ENCODE assay signal across 1 cellular context in the genomic region with DNA sequence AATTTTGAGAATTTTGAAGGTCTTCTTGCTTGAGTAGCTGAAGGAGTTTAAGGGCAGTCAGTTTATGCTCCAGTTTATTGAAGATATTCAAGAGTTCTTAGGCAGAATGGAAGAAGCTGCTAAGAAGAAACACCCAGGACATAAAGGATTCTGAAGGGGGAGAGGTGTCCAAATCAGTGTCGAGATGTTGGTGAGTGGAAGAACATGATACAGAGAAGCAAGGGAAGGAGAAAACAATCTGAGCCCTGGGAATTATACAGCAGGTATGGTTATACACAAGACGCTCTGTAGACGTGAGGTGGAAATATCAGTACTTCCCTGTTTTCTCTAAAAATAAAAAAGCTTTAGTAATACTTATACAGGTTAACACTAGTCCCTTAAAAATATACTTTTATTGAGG.
TF ChIP-seq lines count a peak whose summit lies in the region.

No MANE protein-coding gene starts in this region.

TF ChIP-seq in K562, 482 proteins besides CTCF, POLR2A, EP300 and RAD21 (continued from another document):
- no peak for TF ChIP-seq CBX8 (IDR thresholded peaks at IDR 0.05; ENCODE audit: borderline replicate concordance, extremely low read depth, low read depth, low read length, poor library complexity, severe bottlenecking)
- TF ChIP-seq, protein P1, sequence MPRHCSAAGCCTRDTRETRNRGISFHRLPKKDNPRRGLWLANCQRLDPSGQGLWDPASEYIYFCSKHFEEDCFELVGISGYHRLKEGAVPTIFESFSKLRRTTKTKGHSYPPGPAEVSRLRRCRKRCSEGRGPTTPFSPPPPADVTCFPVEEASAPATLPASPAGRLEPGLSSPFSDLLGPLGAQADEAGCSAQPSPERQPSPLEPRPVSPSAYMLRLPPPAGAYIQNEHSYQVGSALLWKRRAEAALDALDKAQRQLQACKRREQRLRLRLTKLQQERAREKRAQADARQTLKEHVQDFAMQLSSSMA (CRISPR knock-in tag; IDR thresholded peaks at IDR 0.05) = no peak
TF ChIP-seq in K562: peak in this region for 1.
